Comparison of ENCODE assay signal across 8 cellular contexts in genomic region chr11:78079232-78080083, GRCh38. TPM values are rescaled to one million over a fixed set of nuclear protein-coding genes. Genes with fewer than 3 reads are reported as not detected.
DNase-seq lines count a peak whose midpoint lies in the region; ATAC-seq and TF ChIP-seq lines count a peak whose summit lies in the region.

NDUFC2 (minus strand) TSS chr11:78079862; CDS start chr11:78079744, 118 bp downstream.

- peak; percentile 84 for TF ChIP-seq POLR2A in erythroblast (IDR thresholded peaks at IDR 0.05; ENCODE audit: low read length)

- DNase-seq in COR-L47 (lab: John Stamatoyannopoulos, UW) (peak; percentile 81), HUDEP-2 (lab: John Stamatoyannopoulos, UW; ENCODE audit: unreplicated experiment in 76 of 76) (peak in 71 of 76 experiments; percentile 5 to 79 (median 49)), OCI-M1 (lab: John Stamatoyannopoulos, UW) (peak; percentile 99), erythroblast (lab: John Stamatoyannopoulos, UW) (peak; percentile 89 to 90), mucosa of gallbladder (ENCODE audit: low spot score) (peak; percentile 80)
- peak; percentile 75 for DNase-seq in activated T-cell treated with anti-CD3 and anti-CD28 coated beads, Interleukin-2, amount 50 U/mL, for 1 hour
- DNase-seq in stimulated activated CD8-positive, alpha-beta memory T cell treated with anti-CD3 and anti-CD28 coated beads, Interleukin-4, amount 100 ng/mL, for 24 hours (ENCODE audit: low read depth) = peak; percentile 52

- peak; percentile 67 for ATAC-seq in GM21367 (IDR thresholded peaks at IDR 0.05; ENCODE audit: unreplicated experiment)

RNA-seq across cellular contexts. Expression of gene NDUFC2, which starts in this region (rescaled TPM):
- 181 TPM for total RNA-seq in mucosa of gallbladder

Comparison
In these comparisons a context has a peak if more than half of its experiments do, and no peak if none do; other contexts are left out.
1. Peak in every context shown above with its lines: DNase-seq and ATAC-seq.
2. DNase-seq: peak in every context shown above with its lines; median percentile 99 in OCI-M1; 90 in erythroblast; 81 in COR-L47; 80 in mucosa of gallbladder; 75 in activated T-cell treated with anti-CD3 and anti-CD28 coated beads, Interleukin-2, amount 50 U/mL, for 1 hour; 52 in stimulated activated CD8-positive, alpha-beta memory T cell treated with anti-CD3 and anti-CD28 coated beads, Interleukin-4, amount 100 ng/mL, for 24 hours; 49 in HUDEP-2.